ENCODE assay signal across 6 cellular contexts in the genomic region with DNA sequence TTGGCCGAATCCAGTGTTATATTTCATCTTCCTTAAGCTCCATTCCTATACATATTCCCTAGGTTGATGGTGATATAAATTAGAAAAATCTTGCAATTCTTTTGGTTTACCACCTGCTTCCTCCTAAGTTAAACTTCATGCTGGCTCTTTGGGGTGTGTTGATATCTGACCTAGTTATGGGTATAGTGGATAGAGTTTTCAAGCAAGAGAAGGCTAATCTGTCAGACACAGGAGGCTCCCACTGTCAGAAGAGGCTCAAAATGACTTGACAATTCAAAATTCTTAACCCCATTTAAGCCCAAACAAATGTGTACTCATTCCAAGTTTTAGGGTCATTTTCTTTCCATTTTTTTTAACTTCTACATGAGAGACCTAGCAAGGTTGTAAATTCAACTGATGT.
"Had no signal": no experiment of that assay in that cellular context is flagged by ENCODE, and none has a peak within 500 bp of the region (broad histone marks: within the 10 kb centered on the region; RNA-seq: fewer than 3 reads in every experiment).

No MANE protein-coding gene starts in this region.

- H3K27ac ChIP-seq: HL-60, KMS-11 had no signal

- FAIRE-seq: HepG2, HTR-8/SVneo had no signal

- DNase-seq: KBM-7, KG1 had no signal

- H3K9ac ChIP-seq: KMS-11 had no signal

- ATAC-seq: HepG2 had no signal

- H3K4me2 ChIP-seq: KMS-11 had no signal
